In genomic region chr19:45079063-45079910, GRCh38 we compare ENCODE assay signal across 1 cellular context.
A peak's percentile ranks its signal among the peaks of the same experiment; 100 is the strongest.
TF ChIP-seq lines count a peak whose summit lies in the region.

Gene GEMIN7 (plus strand): TSS chr19:45079260. CDS start chr19:45090115, 10,855 bp downstream.

TF ChIP-seq in K562, 482 proteins besides CTCF, POLR2A, EP300 and RAD21 (continued from another document):
- TF ChIP-seq ZBTB49 (CRISPR knock-in tag; IDR thresholded peaks at IDR 0.05; ENCODE audit: borderline replicate concordance) (no peak), SMARCC2 (IDR thresholded peaks at IDR 0.05; ENCODE audit: low read depth) (no peak), E2F5 (CRISPR knock-in tag; IDR thresholded peaks at IDR 0.05) (0 out of 2 replicates have a peak, but pooled peaks have one; percentile 64), ZFP1 (CRISPR knock-in tag; IDR thresholded peaks at IDR 0.05) (no peak), ZNF263 (CRISPR knock-in tag; IDR thresholded peaks at IDR 0.05; ENCODE audit: borderline replicate concordance) (peak; percentile 40; the same call in 1 of the 2 replicates), RREB1 (CRISPR knock-in tag; IDR thresholded peaks at IDR 0.05) (peak; percentile 64; the same call in 1 of the 2 replicates), ZC3H8 (IDR thresholded peaks at IDR 0.05) (no peak), PHF8 (IDR thresholded peaks at IDR 0.05; ENCODE audit: borderline replicate concordance, low read length) (peak; percentile 95), FOXA3 (CRISPR knock-in tag; conservative IDR thresholded peaks at IDR 0.05 in 1 of 2, IDR thresholded peaks at IDR 0.05 in 1 of 2) (peak in 1 of 2 experiments; percentile 69; a peak in 1 of 4 replicates), ZNF766 (CRISPR knock-in tag; conservative IDR thresholded peaks at IDR 0.05) (no peak; the same call in 1 of the 2 replicates), ZBTB1 (CRISPR knock-in tag; IDR thresholded peaks at IDR 0.05; ENCODE audit: borderline replicate concordance, low read depth) (peak; percentile 81; the same call in 1 of the 2 replicates), MAFG (tag; conservative IDR thresholded peaks at IDR 0.05) (no peak), SAFB (IDR thresholded peaks at IDR 0.05; ENCODE audit: borderline replicate concordance, low read depth, low read length) (peak; percentile 75; the same call in 1 of the 2 replicates), MAFK (IDR thresholded peaks at IDR 0.05; ENCODE audit: low read length) (no peak), IRF1 (CRISPR knock-in tag; IDR thresholded peaks at IDR 0.05; ENCODE audit: borderline replicate concordance) (no peak), ZNF717 (CRISPR knock-in tag; IDR thresholded peaks at IDR 0.05) (no peak), ATF4 (CRISPR knock-in tag; IDR thresholded peaks at IDR 0.05) (no peak), KDM5B (IDR thresholded peaks at IDR 0.05; ENCODE audit: insufficient replicate concordance, low read depth, low read length) (peak; percentile 77), HIVEP1 (CRISPR knock-in tag; IDR thresholded peaks at IDR 0.05) (0 out of 2 replicates have a peak, but pooled peaks have one; percentile 49), MEIS2 (IDR thresholded peaks at IDR 0.05; ENCODE audit: partially characterized antibody) (peak; percentile 90), ZNF398 (CRISPR knock-in tag; IDR thresholded peaks at IDR 0.05) (no peak), ZHX1 (conservative IDR thresholded peaks at IDR 0.05; ENCODE audit: low read length) (0 out of 2 replicates have a peak, but pooled peaks have one; percentile 5), MYNN (IDR thresholded peaks at IDR 0.05) (no peak; the same call in 1 of the 2 replicates), MYNN (CRISPR knock-in tag; IDR thresholded peaks at IDR 0.05) (no peak), ZNF140 (CRISPR knock-in tag; IDR thresholded peaks at IDR 0.05) (no peak), ZNF134 (CRISPR knock-in tag; conservative IDR thresholded peaks at IDR 0.05) (no peak), E2F6 (IDR thresholded peaks at IDR 0.05; ENCODE audit: borderline replicate concordance in 1 of 2, extremely low read depth in 1 of 2, insufficient read depth in 1 of 2, insufficient read length in 1 of 2, low read depth in 1 of 2, low read length in 1 of 2, poor library complexity in 1 of 2, severe bottlenecking in 1 of 2) (peak; percentile 89 to 97), ATF1 (CRISPR knock-in tag; IDR thresholded peaks at IDR 0.05) (no peak), ATF1 (tag; IDR thresholded peaks at IDR 0.05) (peak; percentile 70), ESRRA (IDR thresholded peaks at IDR 0.05; ENCODE audit: borderline replicate concordance, low read depth) (peak; percentile 85), TFAP4 (CRISPR knock-in tag; IDR thresholded peaks at IDR 0.05; ENCODE audit: borderline replicate concordance) (no peak; the same call in 1 of the 2 replicates), FOXO4 (CRISPR knock-in tag; IDR thresholded peaks at IDR 0.05) (no peak), ZZZ3 (IDR thresholded peaks at IDR 0.05) (no peak; the same call in 1 of the 2 replicates), L3MBTL2 (IDR thresholded peaks at IDR 0.05) (peak; percentile 92), SLC30A9 (CRISPR knock-in tag; IDR thresholded peaks at IDR 0.05) (no peak)
